25 cellular contexts compared by ENCODE assay signal in the genomic region with DNA sequence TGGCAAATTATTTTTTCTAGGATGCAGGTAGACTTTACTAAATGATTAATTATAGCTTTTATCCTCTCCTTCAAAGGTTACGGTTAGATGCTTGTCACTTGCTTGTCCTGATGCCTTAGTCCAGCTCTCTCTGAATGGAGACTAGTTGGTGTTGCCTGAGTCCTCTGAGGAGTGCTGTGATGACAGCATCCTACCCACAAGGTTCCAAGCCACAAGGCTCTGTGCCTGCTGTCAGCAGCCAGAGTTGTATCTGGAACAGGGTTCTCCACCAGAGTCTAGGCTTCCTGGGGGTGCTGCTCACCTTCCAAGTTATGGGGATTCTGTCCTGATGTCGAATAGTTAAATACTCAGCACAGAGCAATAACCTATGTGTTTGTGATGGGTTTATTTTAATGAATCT.
"Had no signal": no experiment of that assay in that cellular context is flagged by ENCODE, and none has a peak within 500 bp of the region (broad histone marks: within the 10 kb centered on the region; RNA-seq: fewer than 3 reads in every experiment).

No MANE protein-coding gene starts in this region.

- DNase-seq: activated B cell treated with CpG ODN at 0.5 μM for 24 hours; activated CD4-positive, alpha-beta T cell treated with anti-CD3 and anti-CD28 coated beads for 1 hour; activated CD4-positive, alpha-beta T cell treated with anti-CD3 and anti-CD28 coated beads, Interleukin-2, amount 10 ng/mL, durations not matched to agents 24 days and 14 days; activated CD4-positive, alpha-beta T cell treated with anti-CD3 and anti-CD28 coated beads, Interleukin-2, amount 50 U/mL, for 48 hours; activated CD8-positive, alpha-beta memory T cell treated with anti-CD3 and anti-CD28 coated beads, Interleukin-2, amount 10 ng/mL, durations not matched to agents 7 days and 5 days; activated effector memory CD4-positive, alpha-beta T cell treated with Interleukin-2 at 50 U/mL for 16 hours; activated naive CD4-positive, alpha-beta T cell; activated T-cell treated with anti-CD3 and anti-CD28 coated beads, Interleukin-2, amount 50 U/mL, for 24 hours; MG63; MV-4-11; NCI-H1105 treated with DMSO at 0.1 percent for 48 hours; NCI-H1436 treated with DMSO at 0.1 percent for 48 hours; NCI-H187 treated with DMSO at 0.1 percent for 48 hours; NCI-H2081 treated with DMSO at 0.1 percent for 48 hours; NCI-H446; NCI-H524; Peyer's patch; SHP77 treated with DMSO at 0.1 percent for 48 hours had no signal

- H3K4me1 ChIP-seq: ascending aorta, Peyer's patch had no signal

- H3K9ac ChIP-seq: KMS-11 had no signal

- H3K27ac Mint-ChIP-seq: activated B cell treated with CpG ODN at 0.5 μM for 24 hours; activated CD4-positive, alpha-beta T cell treated with anti-CD3 and anti-CD28 coated beads, Interleukin-2, amount 10 ng/mL, durations not matched to agents 24 days and 14 days; activated CD8-positive, alpha-beta memory T cell treated with anti-CD3 and anti-CD28 coated beads, Interleukin-2, amount 10 ng/mL, durations not matched to agents 7 days and 5 days; activated naive CD4-positive, alpha-beta T cell treated with anti-CD3 and anti-CD28 coated beads, Interleukin-2, amount 50 U/mL, for 24 hours; activated T-cell treated with anti-CD3 and anti-CD28 coated beads, Interleukin-2, amount 50 U/mL, for 24 hours; activated T-helper 1 cell treated with anti-CD3 and anti-CD28 coated beads, Interleukin-12 subunit alpha, Interleukin-12 subunit beta, Interleukin-2, Interleukin-4 antibody, amounts not matched to agents 30 ng/mL and 10 ng/mL and 1 ng/mL, durations not matched to agents 14 hours and 24 hours and 36 hours; brain; T-helper 1 cell treated with Interleukin-12 subunit alpha and Interleukin-12 subunit beta and Interleukin-4 antibody, amounts not matched to agents 30 μg/mL and 1 μg/mL, for 36 hours had no signal

- H3K9me3 ChIP-seq: ascending aorta, MG63, Peyer's patch had no signal

- ATAC-seq: activated CD8-positive, alpha-beta memory T cell treated with anti-CD3 and anti-CD28 coated beads, Interleukin-2, amount 10 ng/mL, durations not matched to agents 7 days and 5 days had no signal

- H3K4me1 Mint-ChIP-seq: activated B cell treated with CpG ODN at 0.5 μM for 24 hours; activated CD4-positive, alpha-beta T cell treated with anti-CD3 and anti-CD28 coated beads, Interleukin-2, amount 10 ng/mL, durations not matched to agents 24 days and 14 days; activated CD8-positive, alpha-beta memory T cell treated with anti-CD3 and anti-CD28 coated beads, Interleukin-2, amount 10 ng/mL, durations not matched to agents 7 days and 5 days; activated naive CD4-positive, alpha-beta T cell treated with anti-CD3 and anti-CD28 coated beads, Interleukin-2, amount 50 U/mL, for 24 hours; brain had no signal

- H3K27ac ChIP-seq: ascending aorta, KMS-11, Peyer's patch, RWPE1 had no signal

- H3K27me3 ChIP-seq: ascending aorta, MG63, Peyer's patch had no signal

- H3K4me2 ChIP-seq: KMS-11 had no signal

- H3K27me3 Mint-ChIP-seq: activated B cell treated with CpG ODN at 0.5 μM for 24 hours; activated CD4-positive, alpha-beta T cell treated with anti-CD3 and anti-CD28 coated beads, Interleukin-2, amount 10 ng/mL, durations not matched to agents 24 days and 14 days; activated CD8-positive, alpha-beta memory T cell treated with anti-CD3 and anti-CD28 coated beads, Interleukin-2, amount 10 ng/mL, durations not matched to agents 7 days and 5 days; activated naive CD4-positive, alpha-beta T cell treated with anti-CD3 and anti-CD28 coated beads, Interleukin-2, amount 50 U/mL, for 24 hours; activated T-cell treated with anti-CD3 and anti-CD28 coated beads, Interleukin-2, amount 50 U/mL, for 24 hours; brain had no signal

- H3K4me3 ChIP-seq: ascending aorta, MG63, Peyer's patch had no signal

- H3K4me3 Mint-ChIP-seq: activated B cell treated with CpG ODN at 0.5 μM for 24 hours; activated CD4-positive, alpha-beta T cell treated with anti-CD3 and anti-CD28 coated beads, Interleukin-2, amount 10 ng/mL, durations not matched to agents 24 days and 14 days; activated CD8-positive, alpha-beta memory T cell treated with anti-CD3 and anti-CD28 coated beads, Interleukin-2, amount 10 ng/mL, durations not matched to agents 7 days and 5 days; activated naive CD4-positive, alpha-beta T cell treated with anti-CD3 and anti-CD28 coated beads, Interleukin-2, amount 50 U/mL, for 24 hours; activated T-cell treated with anti-CD3 and anti-CD28 coated beads, Interleukin-2, amount 50 U/mL, for 24 hours; activated T-helper 1 cell treated with anti-CD3 and anti-CD28 coated beads, Interleukin-12 subunit alpha, Interleukin-12 subunit beta, Interleukin-2, Interleukin-4 antibody, amounts not matched to agents 30 ng/mL and 10 ng/mL and 1 ng/mL, durations not matched to agents 14 hours and 24 hours and 36 hours; brain; T-helper 1 cell treated with Interleukin-12 subunit alpha and Interleukin-12 subunit beta and Interleukin-4 antibody, amounts not matched to agents 30 μg/mL and 1 μg/mL, for 36 hours had no signal

- H3K9me3 Mint-ChIP-seq: activated B cell treated with CpG ODN at 0.5 μM for 24 hours; activated T-cell treated with anti-CD3 and anti-CD28 coated beads, Interleukin-2, amount 50 U/mL, for 24 hours; brain had no signal
